10 cellular contexts compared by ENCODE assay signal in the genomic region with DNA sequence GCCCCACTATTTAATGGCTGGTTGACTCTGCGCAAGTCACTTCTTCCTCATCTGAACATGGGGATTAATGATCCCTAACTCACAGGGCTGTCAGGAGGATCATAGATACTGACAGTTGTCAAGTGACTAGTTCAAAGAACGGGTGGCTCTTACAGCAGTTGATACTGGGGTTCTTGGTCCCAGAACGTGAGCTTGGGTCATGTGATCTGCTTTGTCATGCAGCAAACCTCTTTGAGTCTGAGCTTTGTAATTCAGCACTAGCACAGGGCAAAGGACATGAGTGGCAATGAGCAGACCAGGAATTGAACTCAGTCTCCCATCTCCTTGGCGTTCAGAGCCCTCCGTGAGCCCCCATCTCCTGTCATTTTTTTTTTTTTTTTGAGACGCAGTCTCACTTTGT.
"Had no signal": no experiment of that assay in that cellular context is flagged by ENCODE, and none has a peak within 500 bp of the region (broad histone marks: within the 10 kb centered on the region; RNA-seq: fewer than 3 reads in every experiment).

No MANE protein-coding gene starts in this region.

- H3K4me3 ChIP-seq: GM23248, HAP-1 had no signal

- H3K36me3 ChIP-seq: HAP-1 had no signal

- ATAC-seq: HCT116 had no signal

- H3K27ac Mint-ChIP-seq: HFFc6 had no signal

- DNase-seq: GM23248, GOT3, H7, HFFc6, IMR-90, KBM-7 had no signal

- H3K27ac ChIP-seq: GM23248, HL-60, KMS-11 had no signal

- H3K4me2 ChIP-seq: KMS-11 had no signal

- H3K4me3 Mint-ChIP-seq: HFFc6 had no signal

- H2AFZ ChIP-seq: GM23248 had no signal

- H3K4me1 ChIP-seq: HAP-1 had no signal

- H3K9me3 ChIP-seq: HAP-1 had no signal
